27 cellular contexts compared by ENCODE assay signal in the genomic region with DNA sequence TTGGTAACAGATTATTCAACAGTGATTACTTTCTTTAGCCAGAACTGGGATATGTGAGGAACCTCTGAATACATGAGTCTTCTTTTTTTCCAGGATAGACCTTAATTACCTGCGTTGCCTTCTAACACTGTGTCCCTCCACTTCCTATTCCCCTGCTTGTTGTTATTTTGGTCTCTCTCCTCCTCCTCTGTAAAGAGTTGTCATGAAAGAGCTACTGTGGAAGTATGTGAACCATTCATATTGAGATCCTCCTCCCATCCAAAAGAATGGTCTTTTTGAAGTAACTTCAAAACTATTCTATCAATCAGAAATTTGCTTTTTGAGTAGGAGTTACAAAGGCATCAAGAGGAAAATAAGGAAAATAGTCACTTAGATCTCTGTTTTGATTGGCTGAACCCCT.
"Had no signal": no experiment of that assay in that cellular context is flagged by ENCODE, and none has a peak within 500 bp of the region (broad histone marks: within the 10 kb centered on the region; RNA-seq: fewer than 3 reads in every experiment).

No MANE protein-coding gene starts in this region.

- ATAC-seq: foreskin keratinocyte; left cardiac atrium; left lung; mucosa of descending colon; psoas muscle; right cardiac atrium; stimulated activated memory B cell treated with anti-CD40 and anti-IgM and Interleukin-4, amounts not matched to agents 10 μg/mL and 1 μg/mL and 100 μg/mL, for 72 hours; stimulated activated naive CD8-positive, alpha-beta T cell treated with anti-CD3 and anti-CD28 coated beads, Interleukin-15, Interleukin-2, amounts not matched to agents 100 U/mL and 50 U/mL, for 24 hours had no signal

- H3K27me3 ChIP-seq: esophagus muscularis mucosa, foreskin keratinocyte, left lung, ovary, spleen, testis, tibial artery had no signal

- H3K27ac ChIP-seq: coronary artery, esophagus muscularis mucosa, left lung, ovary, psoas muscle, skin epidermis, spleen, testis, tibial artery had no signal

- H3K4me1 Mint-ChIP-seq: naive B cell; stimulated activated memory B cell treated with anti-CD40 and anti-IgM and Interleukin-4, amounts not matched to agents 10 μg/mL and 1 μg/mL and 100 μg/mL, for 72 hours had no signal

- H3K27me3 Mint-ChIP-seq: naive B cell; stimulated activated memory B cell treated with anti-CD40 and anti-IgM and Interleukin-4, amounts not matched to agents 10 μg/mL and 1 μg/mL and 100 μg/mL, for 72 hours had no signal

- DNase-seq: dermis blood vessel endothelial cell; effector memory CD4-positive, alpha-beta T cell; foreskin keratinocyte; hypothalamus; left cardiac atrium; left lung; mesenchymal stem cell; mucosa of descending colon; naive B cell; nucleus accumbens; ovary; posterior cingulate gyrus; psoas muscle; right cardiac atrium; spleen; stimulated activated CD4-positive, alpha-beta T cell treated with anti-CD3 and anti-CD28 coated beads, Interleukin-4, amount 100 ng/mL, for 4 hours; stimulated activated naive CD8-positive, alpha-beta T cell treated with anti-CD3 and anti-CD28 coated beads, Interleukin-15, Interleukin-2, amounts not matched to agents 100 U/mL and 50 U/mL, for 24 hours; substantia nigra; testis; tibial artery had no signal

- H3K4me1 ChIP-seq: esophagus muscularis mucosa, left lung, psoas muscle, spleen, testis, tibial artery had no signal

- H3K36me3 Mint-ChIP-seq: naive B cell; stimulated activated memory B cell treated with anti-CD40 and anti-IgM and Interleukin-4, amounts not matched to agents 10 μg/mL and 1 μg/mL and 100 μg/mL, for 72 hours had no signal

- H3K36me3 ChIP-seq: esophagus muscularis mucosa, left lung, ovary, spleen, tibial artery had no signal

- H3K27ac Mint-ChIP-seq: mesothelial cell of epicardium; naive B cell; nephron; stimulated activated memory B cell treated with anti-CD40 and anti-IgM and Interleukin-4, amounts not matched to agents 10 μg/mL and 1 μg/mL and 100 μg/mL, for 72 hours; type B pancreatic cell had no signal

- H3K4me3 Mint-ChIP-seq: mesothelial cell of epicardium; naive B cell; nephron; stimulated activated memory B cell treated with anti-CD40 and anti-IgM and Interleukin-4, amounts not matched to agents 10 μg/mL and 1 μg/mL and 100 μg/mL, for 72 hours; type B pancreatic cell had no signal

- H3K9me3 Mint-ChIP-seq: type B pancreatic cell had no signal

- H3K4me3 ChIP-seq: coronary artery, esophagus muscularis mucosa, left lung, mucosa of descending colon, ovary, psoas muscle, skin epidermis, spleen, testis, tibial artery had no signal

- H3K9me3 ChIP-seq: esophagus muscularis mucosa, left lung, mucosa of descending colon, ovary, psoas muscle, spleen, testis, tibial artery had no signal
